14 cellular contexts compared by ENCODE assay signal in the genomic region with DNA sequence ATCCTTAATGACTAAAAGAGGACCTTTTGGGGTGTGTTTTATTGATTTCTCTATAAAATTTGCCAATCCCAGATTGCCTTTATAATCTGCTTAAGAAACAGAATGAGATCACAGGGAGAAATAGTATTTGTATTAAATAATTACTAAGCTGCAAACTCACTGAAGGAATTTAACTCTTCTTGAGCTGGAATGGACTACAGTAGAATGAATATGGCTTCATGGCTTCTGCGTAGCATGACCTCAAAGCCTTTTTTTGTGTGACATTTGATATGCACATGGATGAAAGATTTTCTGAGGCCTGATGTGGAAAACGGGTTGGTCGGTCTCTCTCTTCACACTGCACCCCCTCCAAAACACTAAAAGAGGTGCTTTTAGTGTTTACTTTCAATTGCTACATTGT.
DNase-seq lines count a peak whose midpoint lies in the region; ATAC-seq and TF ChIP-seq lines count a peak whose summit lies in the region.
"Had no signal": no experiment of that assay in that cellular context is flagged by ENCODE, and none has a peak within 500 bp of the region (broad histone marks: within the 10 kb centered on the region; RNA-seq: fewer than 3 reads in every experiment).

No MANE protein-coding gene starts in this region.

- H4K20me1 ChIP-seq in IMR-90 (ENCODE audit: insufficient read depth, low read length) (peaks cover 54% of the 10 kb centered on the region; the same call in 1 of the 2 replicates), fibroblast of lung (ENCODE audit: control insufficient read depth, extremely low read depth, insufficient read depth, low read length) (peaks cover 2% of the 10 kb centered on the region)

- in situ Hi-C loops in IMR-90 (cut with MboI; ENCODE audit: low sequenced_read_pairs): no loop called here

- H3K18ac ChIP-seq in IMR-90 (ENCODE audit: low read depth, low read length): no peak overlapping the region; the same call in 1 of the 2 replicates

- H2AK9ac ChIP-seq in IMR-90 (replicated peaks; ENCODE audit: low read depth, low read length, poor library complexity): no peak overlapping the region

- no TSS peak for BruUV-seq in IMR-90 (replicated peaks; lab: Mats Ljungman, UMichigan)

- H3K4me2 ChIP-seq in IMR-90 (ENCODE audit: low read depth, low read length) (peak overlapping the region; percentile 61; the same call in 1 of the 2 replicates), fibroblast of lung (ENCODE audit: extremely low read depth, insufficient read depth, low read length) (peak overlapping the region; percentile 88)

- intact Hi-C loops in IMR-90 (cut with micrococcal nuclease) (loop anchor here (5.0 kb wide), 2 partner anchors 73 to 113 kb away; no protein-coding TSS in a partner anchor), psoas muscle (cut with DNase I) (no loop called here)

- H3K9me3 ChIP-seq in IMR-90 (ENCODE audit: control insufficient read depth, insufficient read depth, low read length): no peaks in the 10 kb centered on the region
- H3K9me3 ChIP-seq in fibroblast of lung (ENCODE audit: control insufficient read depth, insufficient read depth, low read depth, low read length): no peaks in the 10 kb centered on the region
- H3K9me3 ChIP-seq in psoas muscle: no peaks in the 10 kb centered on the region
- H3K9me3 ChIP-seq: HAP-1 had no signal

- H3K36me3 ChIP-seq in IMR-90 (ENCODE audit: control insufficient read depth, insufficient read depth, low read length): peaks cover 1% of the 10 kb centered on the region; the same call in 1 of the 2 replicates
- no peaks in the 10 kb centered on the region for H3K36me3 ChIP-seq in fibroblast of lung (ENCODE audit: control insufficient read depth, insufficient read depth, low read length)
- H3K36me3 ChIP-seq in psoas muscle (ENCODE audit: insufficient read depth in 1 of 2, low read depth in 1 of 2): no peaks in the 10 kb centered on the region
- H3K36me3 ChIP-seq: HAP-1 had no signal

- no peak for TF ChIP-seq POLR2A in IMR-90 (IDR thresholded peaks at IDR 0.05; ENCODE audit: low read depth, low read length)

- no peak overlapping the region for H4K8ac ChIP-seq in IMR-90 (ENCODE audit: low read depth in 2 of 2, low read length in 2 of 2)

- H2AFZ ChIP-seq in IMR-90 (replicated peaks; ENCODE audit: low read length, poor library complexity): no peak overlapping the region
- H2AFZ ChIP-seq in fibroblast of lung (ENCODE audit: low read length): no peak overlapping the region

- CTCF ChIA-PET in IMR-90 (lab: Yijun Ruan, JAX): interaction anchor here (0.6 kb wide), 1 partner anchor 159 kb away, joined by 3 read pairs; no protein-coding TSS in a partner anchor

- H4K5ac ChIP-seq in IMR-90 (ENCODE audit: low read depth, low read length): no peak overlapping the region

- H3K79me1 ChIP-seq in IMR-90 (ENCODE audit: low read depth in 1 of 2, low read length in 2 of 2): peaks cover 7 to 48% of the 10 kb centered on the region in 2 experiments

- H2BK5ac ChIP-seq in IMR-90 (ENCODE audit: low read depth, low read length, poor library complexity, severe bottlenecking): no peak overlapping the region

- H3K14ac ChIP-seq in IMR-90 (replicated peaks; ENCODE audit: low read depth, low read length): no peak overlapping the region

- no peak for TF ChIP-seq RAD21 in IMR-90 (IDR thresholded peaks at IDR 0.05; ENCODE audit: low read length)

- H3K27ac ChIP-seq in IMR-90 (ENCODE audit: insufficient read depth, low read length): no peak overlapping the region
- peak overlapping the region; percentile 64 for H3K27ac ChIP-seq in fibroblast of lung (ENCODE audit: insufficient read depth, low read length)
- H3K27ac ChIP-seq in psoas muscle: peak overlapping the region; percentile 81

- H2BK20ac ChIP-seq in IMR-90 (ENCODE audit: low read depth, low read length): 0 out of 2 replicates have a peak overlapping the region, but pooled peaks have one; percentile 4

- no peak overlapping the region; the same call in 1 of the 2 replicates for H3K23ac ChIP-seq in IMR-90 (ENCODE audit: low read depth, low read length)

- WGBS in IMR-90 (ENCODE audit: extremely low coverage in 2 of 2, insufficient read length in 1 of 2), 2 experiments: no CpG with 5 or more reads among the region's 3 CpGs
- WGBS in psoas muscle, 3 donors: 16 to 33% (median 22%) methylated on average over 3 of the region's 3 CpGs

- no peak overlapping the region for H4K91ac ChIP-seq in IMR-90 (ENCODE audit: insufficient read depth, low read depth, low read length)

- dilution Hi-C loops in IMR-90 (cut with HindIII; ENCODE audit: low sequenced_read_pairs, unreplicated experiment): no loop called here

- DNase-seq in EL (peak; percentile 8), IMR-90 (peak; percentile 19), fibroblast of lung (ENCODE audit: low read depth in 2 of 2) (peak in 1 of 2 donors; percentile 57), psoas muscle (no peak), NCI-H146 treated with DMSO at 0.1 percent for 48 hours (lab: John Stamatoyannopoulos, UW; ENCODE audit: unreplicated experiment) (no peak), mesenteric fat pad (ENCODE audit: low spot score) (no peak), COLO668 (lab: John Stamatoyannopoulos, UW; ENCODE audit: unreplicated experiment) (no peak)
- DNase-seq: C1 segment of cervical spinal cord, MM.1S, NCI-H1105 treated with DMSO at 0.1 percent for 48 hours, NCI-H187 treated with DMSO at 0.1 percent for 48 hours, NCI-H510A had no signal

- ATAC-seq in IMR-90 (ENCODE audit: low read depth) (no peak), psoas muscle (peak in 3 of 4 donors; percentile 21 to 27 (median 23)), HG02642 (IDR thresholded peaks at IDR 0.05; ENCODE audit: poor library complexity, unreplicated experiment) (no peak)

- no peak overlapping the region for H3K56ac ChIP-seq in IMR-90 (ENCODE audit: extremely low read depth, insufficient read depth, low read length)

- H3K27me3 ChIP-seq in IMR-90 (ENCODE audit: control insufficient read depth, insufficient read depth, low read length) (no peaks in the 10 kb centered on the region), fibroblast of lung (ENCODE audit: control insufficient read depth, insufficient read depth, low read length) (no peaks in the 10 kb centered on the region), psoas muscle (ENCODE audit: insufficient read depth in 3 of 3, low read length in 2 of 3) (no peaks in the 10 kb centered on the region)

- H3K4me3 ChIP-seq in IMR-90 (ENCODE audit: insufficient read depth, low read depth, low read length) (no peak overlapping the region), fibroblast of lung (replicated peaks in 1 of 4; ENCODE audit: control extremely low read depth in 1 of 4, insufficient read depth in 1 of 4, low read depth in 3 of 4, low read length in 4 of 4) (no peak overlapping the region), psoas muscle (peak overlapping the region; percentile 26)
- H3K4me3 ChIP-seq: HAP-1 had no signal

- peak overlapping the region; percentile 42; the same call in 1 of the 2 replicates for H2BK120ac ChIP-seq in IMR-90 (ENCODE audit: low read depth, low read length)

- H3K9ac ChIP-seq in IMR-90 (ENCODE audit: low read depth, low read length): no peak overlapping the region
- no peak overlapping the region for H3K9ac ChIP-seq in fibroblast of lung (ENCODE audit: insufficient read depth, low read length)

- H2BK15ac ChIP-seq in IMR-90 (ENCODE audit: low read depth, low read length): no peak overlapping the region

- no peak overlapping the region for H2AK5ac ChIP-seq in IMR-90 (ENCODE audit: low read depth, low read length)

- H3K9me1 ChIP-seq in IMR-90 (ENCODE audit: insufficient read depth, low read length): peaks cover 15% of the 10 kb centered on the region

- H3K4ac ChIP-seq in IMR-90 (ENCODE audit: low read depth, low read length): no peak overlapping the region

- TF ChIP-seq CTCF in IMR-90 (conservative IDR thresholded peaks at IDR 0.05; ENCODE audit: low read depth, low read length): no peak
- no peak for TF ChIP-seq CTCF in fibroblast of lung (conservative IDR thresholded peaks at IDR 0.05 in 1 of 2, IDR thresholded peaks at IDR 0.05 in 1 of 2; ENCODE audit: low read depth in 1 of 2, low read length in 2 of 2)
- TF ChIP-seq CTCF in psoas muscle (IDR thresholded peaks at IDR 0.05): no peak

- POLR2A ChIA-PET in IMR-90 (lab: Charles Lee; ENCODE audit: unreplicated experiment): no interaction called here

- H3K4me1 ChIP-seq in IMR-90 (ENCODE audit: control insufficient read depth, insufficient read depth, low read length) (peaks cover 18% of the 10 kb centered on the region), fibroblast of lung (ENCODE audit: control insufficient read depth, extremely low read depth, insufficient read depth, low read length) (peaks cover 41% of the 10 kb centered on the region), psoas muscle (peaks cover 99% of the 10 kb centered on the region)

- peaks cover 84% of the 10 kb centered on the region for H3K79me2 ChIP-seq in fibroblast of lung (ENCODE audit: control insufficient read depth, insufficient read depth, low read length)

TF ChIP-seq in IMR-90, 13 proteins besides CTCF, POLR2A, EP300 and RAD21:
- TF ChIP-seq NFE2L2 (IDR thresholded peaks at IDR 0.05; ENCODE audit: low read depth, low read length) (no peak), BHLHE40 (IDR thresholded peaks at IDR 0.05; ENCODE audit: low read depth, low read length) (no peak), CEBPB (IDR thresholded peaks at IDR 0.05; ENCODE audit: low read depth, low read length) (no peak), MAFK (IDR thresholded peaks at IDR 0.05; ENCODE audit: low read depth, low read length) (no peak)

Comparison
In these comparisons a context has a peak if more than half of its experiments do, and no peak if none do; other contexts are left out.
1. DNase-seq: peak in EL (single experiment) and IMR-90 (single experiment); none in psoas muscle (0 of 2), NCI-H146 treated with DMSO at 0.1 percent for 48 hours (single experiment), mesenteric fat pad (single experiment) and COLO668 (single experiment).
2. ATAC-seq: peak in psoas muscle (3 of 4); none in IMR-90 (single experiment) and HG02642 (single experiment).